In genomic region chr10:22552888-22553378, GRCh38 we compare ENCODE assay signal across 16 cellular contexts.
DNase-seq lines count a peak whose midpoint lies in the region; ATAC-seq, FAIRE-seq and TF ChIP-seq lines count a peak whose summit lies in the region.
"Had no signal": no experiment of that assay in that cellular context is flagged by ENCODE, and none has a peak within 500 bp of the region (broad histone marks: within the 10 kb centered on the region; RNA-seq: fewer than 3 reads in every experiment).

No MANE protein-coding gene starts in this region.

- in situ Hi-C loops in G401 (cut with HindIII; ENCODE audit: low sequenced_read_pairs), result no loop called here
- in situ Hi-C loops in HepG2 (cut with HindIII; ENCODE audit: extremely low pct_ligation_motif_present, low pct_unique_long_range_greater_than_20kb), result loop anchor here (25.0 kb wide), 1 partner anchor 566 kb away; no protein-coding TSS in a partner anchor

- POLR2A ChIA-PET in HepG2 (lab: Yijun Ruan, JAX), result no interaction called here

- DNase-seq in G401 (ENCODE audit: low spot score), result peak; percentile 34
- peak; percentile 81 for DNase-seq in NCI-H2227 treated with DMSO at 0.1 percent for 48 hours (lab: John Stamatoyannopoulos, UW)
- DNase-seq in choroid plexus epithelial cell (ENCODE audit: low read depth), result peak; percentile 62
- peak; percentile 79 for DNase-seq in renal cortical epithelial cell (ENCODE audit: low read depth)
- DNase-seq in SKM-1 (lab: John Stamatoyannopoulos, UW; ENCODE audit: unreplicated experiment), result no peak
- no peak for DNase-seq in T-helper 9 cell
- no peak for DNase-seq in NCI-H774 (lab: John Stamatoyannopoulos, UW)
- DNase-seq in HepG2 (ENCODE audit: low spot score), result no peak
- DNase-seq: Caco-2; Kasumi-1; kidney glomerular epithelial cell; NCI-H526 treated with DMSO at 0.1 percent for 48 hours; nucleus accumbens; stimulated activated CD4-positive, alpha-beta T cell treated with anti-CD3 and anti-CD28 coated beads, Interleukin-4, amount 100 ng/mL, for 1 hour had no signal

- no peak overlapping the region for H2AFZ ChIP-seq in HepG2 (ENCODE audit: low read length)

- H3K4me2 ChIP-seq in HepG2 (ENCODE audit: low read depth, low read length), result no peak overlapping the region

- TF ChIP-seq EP300 in HepG2 (IDR thresholded peaks at IDR 0.05; ENCODE audit: low read depth in 2 of 2, low read length in 2 of 2), result no peak
- TF ChIP-seq EP300 in HepG2 (CRISPR knock-in tag; IDR thresholded peaks at IDR 0.05; ENCODE audit: borderline replicate concordance), result no peak

- TF ChIP-seq POLR2A in HepG2 (IDR thresholded peaks at IDR 0.05; ENCODE audit: insufficient read depth in 1 of 2, low read depth in 2 of 2, low read length in 2 of 2), result no peak

- H3K4me1 ChIP-seq in HepG2 (ENCODE audit: insufficient read depth, low read length), result no peaks in the 10 kb centered on the region
- H3K4me1 ChIP-seq: Caco-2 had no signal

- H3K4me3 ChIP-seq in choroid plexus epithelial cell (ENCODE audit: low read depth, low read length), result no peak overlapping the region
- H3K4me3 ChIP-seq in HepG2 (replicated peaks in 1 of 3; ENCODE audit: insufficient read depth in 1 of 3, low read depth in 2 of 3, low read length in 3 of 3), result no peak overlapping the region
- H3K4me3 ChIP-seq: SK-N-MC had no signal

- H3K9me3 ChIP-seq in HepG2 (ENCODE audit: low read length), result no peaks in the 10 kb centered on the region
- H3K9me3 ChIP-seq: Caco-2 had no signal

- ATAC-seq in HepG2, result no peak

- FAIRE-seq in HepG2 (lab: Jason Lieb, UNC), result no peak
- FAIRE-seq: GM12891 had no signal

- no peaks in the 10 kb centered on the region for H3K27me3 ChIP-seq in HepG2 (ENCODE audit: control insufficient read depth in 1 of 2, insufficient read depth in 2 of 2, low read length in 2 of 2)

- no peaks in the 10 kb centered on the region for H3K79me2 ChIP-seq in HepG2 (ENCODE audit: insufficient read depth, low read length)

- intact Hi-C loops in HepG2 (cut with micrococcal nuclease; ENCODE audit: unreplicated experiment), result no loop called here

- no peak overlapping the region for H3K9ac ChIP-seq in HepG2 (ENCODE audit: insufficient read depth, low read depth, low read length)

- no peak overlapping the region for H3K27ac ChIP-seq in HepG2 (ENCODE audit: extremely low read length, insufficient read depth, low read length)
- H3K27ac ChIP-seq: SK-N-MC had no signal

- TF ChIP-seq CTCF in choroid plexus epithelial cell (conservative IDR thresholded peaks at IDR 0.05; ENCODE audit: low read depth, low read length) (no peak), HepG2 (CRISPR knock-in tag; IDR thresholded peaks at IDR 0.05) (no peak)

- H3K36me3 ChIP-seq in HepG2 (replicated peaks in 1 of 2; ENCODE audit: control insufficient read depth in 1 of 2, insufficient read depth in 2 of 2, low read length in 2 of 2), result peaks cover 4 to 5% of the 10 kb centered on the region in 2 experiments; a peak in 4 of 5 replicates

- TF ChIP-seq RAD21 in HepG2 (CRISPR knock-in tag; IDR thresholded peaks at IDR 0.05), result no peak

- CTCF ChIA-PET in HepG2 (lab: Yijun Ruan, JAX; ENCODE audit: low intra/inter-chr PET ratio, low total read pairs), result no interaction called here

- 91% methylated on average over 5 of the region's 5 CpGs for WGBS in HepG2 (ENCODE audit: low lambda C conversion rate)

- H4K20me1 ChIP-seq in HepG2 (ENCODE audit: insufficient read depth, low read length), result no peaks in the 10 kb centered on the region

- BruUV-seq in HepG2 (replicated peaks; lab: Mats Ljungman, UMichigan), result no TSS peak

TF ChIP-seq in HepG2, 621 proteins besides CTCF, POLR2A, EP300 and RAD21:
- TF ChIP-seq ASH2L (IDR thresholded peaks at IDR 0.05; ENCODE audit: insufficient read length, low read depth, low read length) (no peak), TAF1 (CRISPR knock-in tag; IDR thresholded peaks at IDR 0.05) (no peak), ZNF703 (CRISPR knock-in tag; IDR thresholded peaks at IDR 0.05; ENCODE audit: borderline replicate concordance) (no peak), ATRX (CRISPR knock-in tag; IDR thresholded peaks at IDR 0.05; ENCODE audit: borderline replicate concordance) (no peak), PHF5A (CRISPR knock-in tag; IDR thresholded peaks at IDR 0.05; ENCODE audit: low read depth, unreplicated experiment) (no peak), GMEB1 (CRISPR knock-in tag; IDR thresholded peaks at IDR 0.05; ENCODE audit: borderline replicate concordance) (no peak), ZBTB38 (CRISPR knock-in tag; IDR thresholded peaks at IDR 0.05) (no peak)
TF ChIP-seq in HepG2: peak in this region for 0.

Comparison
In these comparisons a context has a peak if more than half of its experiments do, and no peak if none do; other contexts are left out.
1. DNase-seq: peak in G401 (single experiment), NCI-H2227 treated with DMSO at 0.1 percent for 48 hours (single experiment), choroid plexus epithelial cell (single experiment) and renal cortical epithelial cell (single experiment); none in SKM-1 (single experiment), T-helper 9 cell (single experiment), NCI-H774 (single experiment) and HepG2 (single experiment).